Comparison of ENCODE assay signal across 9 cellular contexts in the genomic region with DNA sequence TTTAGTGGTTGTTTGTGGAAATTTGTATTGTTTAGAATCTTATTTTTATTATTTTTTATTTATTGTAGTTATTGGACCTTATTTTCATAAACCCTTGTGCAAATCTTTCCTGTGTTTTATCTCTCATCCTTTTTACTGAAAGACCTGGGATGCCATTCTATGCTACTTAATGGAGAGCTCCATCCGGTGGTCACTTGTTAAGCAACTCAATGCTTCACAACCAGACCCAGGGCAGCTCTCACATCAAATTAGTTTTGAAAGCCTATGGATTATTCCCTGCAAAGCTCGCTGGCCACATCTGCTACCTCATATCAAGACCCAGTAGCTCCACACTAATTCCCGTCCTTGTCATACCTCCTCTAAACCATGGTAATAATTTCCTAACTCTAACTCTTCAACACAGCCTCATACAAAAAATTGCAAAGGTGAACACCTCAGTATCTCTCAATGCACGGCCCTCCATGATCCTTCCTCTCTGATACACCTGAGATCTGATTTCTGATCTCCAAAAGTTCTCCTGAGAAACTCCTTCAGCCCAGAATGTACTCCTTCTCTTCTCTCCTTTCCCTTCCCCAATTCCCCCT.
A peak's percentile ranks its signal among the peaks of the same experiment; 100 is the strongest.
DNase-seq lines count a peak whose midpoint lies in the region; ATAC-seq and TF ChIP-seq lines count a peak whose summit lies in the region.
"Had no signal": no experiment of that assay in that cellular context is flagged by ENCODE, and none has a peak within 500 bp of the region (broad histone marks: within the 10 kb centered on the region; RNA-seq: fewer than 3 reads in every experiment).

No MANE protein-coding gene starts in this region.

- no peaks in the 10 kb centered on the region for H3K36me3 ChIP-seq in Loucy (ENCODE audit: insufficient read depth, low read length)
- no peaks in the 10 kb centered on the region for H3K36me3 ChIP-seq in SJCRH30

- no peak for ATAC-seq in HG02759 (IDR thresholded peaks at IDR 0.05; ENCODE audit: unreplicated experiment)

- peak; percentile 53 for DNase-seq in COR-L47 (lab: John Stamatoyannopoulos, UW)
- peak; percentile 34 to 69 for DNase-seq in SJCRH30
- DNase-seq in iPS-NIHi7 (ENCODE audit: extremely low spot score): peak; percentile 41
- DNase-seq in activated naive CD4-positive, alpha-beta T cell treated with anti-CD3 and anti-CD28 coated beads, Interleukin-2, amount 10 ng/mL, durations not matched to agents 7 days and 5 days: no peak
- DNase-seq in CD14-positive monocyte (ENCODE audit: low spot score): no peak
- DNase-seq in activated CD4-positive, alpha-beta T cell treated with anti-CD3 and anti-CD28 coated beads, Interleukin-2, amount 50 U/mL, for 4 hours: no peak
- DNase-seq: activated naive CD8-positive, alpha-beta T cell treated with anti-CD3 and anti-CD28 coated beads, Interleukin-2, amount 10 ng/mL, durations not matched to agents 7 days and 5 days had no signal

- no peak overlapping the region for H3K4me2 ChIP-seq in Loucy (ENCODE audit: low read depth, low read length, poor library complexity, severe bottlenecking)

- no peaks in the 10 kb centered on the region for H3K27me3 Mint-ChIP-seq in activated naive CD4-positive, alpha-beta T cell treated with anti-CD3 and anti-CD28 coated beads, Interleukin-2, amount 10 ng/mL, durations not matched to agents 7 days and 5 days
- H3K27me3 Mint-ChIP-seq in CD14-positive monocyte (ENCODE audit: low read depth in 3 of 3): no peaks in the 10 kb centered on the region
- H3K27me3 Mint-ChIP-seq: activated naive CD8-positive, alpha-beta T cell treated with anti-CD3 and anti-CD28 coated beads, Interleukin-2, amount 10 ng/mL, durations not matched to agents 7 days and 5 days had no signal

- no peak overlapping the region for H3K9ac ChIP-seq in Loucy (ENCODE audit: low read depth, low read length, poor library complexity, severe bottlenecking)

- no peak overlapping the region for H3K27ac Mint-ChIP-seq in activated naive CD4-positive, alpha-beta T cell treated with anti-CD3 and anti-CD28 coated beads, Interleukin-2, amount 10 ng/mL, durations not matched to agents 7 days and 5 days
- H3K27ac Mint-ChIP-seq in CD14-positive monocyte: no peak overlapping the region
- H3K27ac Mint-ChIP-seq: activated naive CD8-positive, alpha-beta T cell treated with anti-CD3 and anti-CD28 coated beads, Interleukin-2, amount 10 ng/mL, durations not matched to agents 7 days and 5 days had no signal

- H3K27ac ChIP-seq in SJCRH30: no peak overlapping the region

- no peaks in the 10 kb centered on the region for H3K4me1 ChIP-seq in Loucy (ENCODE audit: insufficient read depth, low read length, poor library complexity, severe bottlenecking)
- peaks cover 14% of the 10 kb centered on the region for H3K4me1 ChIP-seq in SJCRH30

- no peaks in the 10 kb centered on the region for H3K9me3 ChIP-seq in Loucy (ENCODE audit: insufficient read depth, low read depth, low read length)
- H3K9me3 ChIP-seq in SJCRH30 (replicated peaks): no peaks in the 10 kb centered on the region

- peak; percentile 38; the same call in 1 of the 2 replicates for TF ChIP-seq CTCF in Loucy (conservative IDR thresholded peaks at IDR 0.05; ENCODE audit: low read length)
- TF ChIP-seq CTCF in CD14-positive monocyte (IDR thresholded peaks at IDR 0.05): no peak

- H2AFZ ChIP-seq in Loucy (ENCODE audit: low read length): no peak overlapping the region

- intact Hi-C loops in CD14-positive monocyte (cut with micrococcal nuclease): no loop called here

- H4K20me1 ChIP-seq in Loucy (ENCODE audit: insufficient read depth, low read length, poor library complexity, severe bottlenecking): no peaks in the 10 kb centered on the region

- H3K4me3 ChIP-seq in Loucy (ENCODE audit: low read length, poor library complexity, severe bottlenecking): no peak overlapping the region
- H3K4me3 ChIP-seq in SJCRH30: no peak overlapping the region

- no peaks in the 10 kb centered on the region for H3K27me3 ChIP-seq in Loucy (ENCODE audit: insufficient read depth, low read length, poor library complexity, severe bottlenecking)
- H3K27me3 ChIP-seq in SJCRH30: no peaks in the 10 kb centered on the region

- H3K9me2 ChIP-seq in Loucy (replicated peaks; ENCODE audit: low read depth, low read length): no peaks in the 10 kb centered on the region

- CTCF ChIA-PET in activated naive CD4-positive, alpha-beta T cell treated with anti-CD3 and anti-CD28 coated beads, Interleukin-2, amount 10 ng/mL, durations not matched to agents 7 days and 5 days (lab: Charles Lee): no interaction called here

- no peaks in the 10 kb centered on the region for H3K4me1 Mint-ChIP-seq in activated naive CD4-positive, alpha-beta T cell treated with anti-CD3 and anti-CD28 coated beads, Interleukin-2, amount 10 ng/mL, durations not matched to agents 7 days and 5 days
- no peaks in the 10 kb centered on the region for H3K4me1 Mint-ChIP-seq in CD14-positive monocyte
- H3K4me1 Mint-ChIP-seq: activated naive CD8-positive, alpha-beta T cell treated with anti-CD3 and anti-CD28 coated beads, Interleukin-2, amount 10 ng/mL, durations not matched to agents 7 days and 5 days had no signal

- no peaks in the 10 kb centered on the region for H3F3A ChIP-seq in Loucy (ENCODE audit: low read depth)

- no peaks in the 10 kb centered on the region for H3K79me2 ChIP-seq in Loucy (ENCODE audit: insufficient read depth, low read length)

- H3K4me3 Mint-ChIP-seq in activated naive CD4-positive, alpha-beta T cell treated with anti-CD3 and anti-CD28 coated beads, Interleukin-2, amount 10 ng/mL, durations not matched to agents 7 days and 5 days: no peak overlapping the region
- no peak overlapping the region for H3K4me3 Mint-ChIP-seq in CD14-positive monocyte
- H3K4me3 Mint-ChIP-seq: activated naive CD8-positive, alpha-beta T cell treated with anti-CD3 and anti-CD28 coated beads, Interleukin-2, amount 10 ng/mL, durations not matched to agents 7 days and 5 days had no signal

- H3K9me3 Mint-ChIP-seq in activated naive CD4-positive, alpha-beta T cell treated with anti-CD3 and anti-CD28 coated beads, Interleukin-2, amount 10 ng/mL, durations not matched to agents 7 days and 5 days: peaks cover 1% of the 10 kb centered on the region
- H3K9me3 Mint-ChIP-seq in CD14-positive monocyte: peaks cover 0 to 2% (median 0%) of the 10 kb centered on the region in 7 donors
- H3K9me3 Mint-ChIP-seq: activated naive CD8-positive, alpha-beta T cell treated with anti-CD3 and anti-CD28 coated beads, Interleukin-2, amount 10 ng/mL, durations not matched to agents 7 days and 5 days had no signal

- H3K36me3 Mint-ChIP-seq in activated naive CD4-positive, alpha-beta T cell treated with anti-CD3 and anti-CD28 coated beads, Interleukin-2, amount 10 ng/mL, durations not matched to agents 7 days and 5 days: no peaks in the 10 kb centered on the region
- H3K36me3 Mint-ChIP-seq in CD14-positive monocyte: no peaks in the 10 kb centered on the region
- H3K36me3 Mint-ChIP-seq: activated naive CD8-positive, alpha-beta T cell treated with anti-CD3 and anti-CD28 coated beads, Interleukin-2, amount 10 ng/mL, durations not matched to agents 7 days and 5 days had no signal

Comparison
In these comparisons a context has a peak if more than half of its experiments do, and no peak if none do; other contexts are left out.
1. DNase-seq: peak in COR-L47 (single experiment), SJCRH30 (2 of 2) and iPS-NIHi7 (single experiment); none in activated naive CD4-positive, alpha-beta T cell treated with anti-CD3 and anti-CD28 coated beads, Interleukin-2, amount 10 ng/mL, durations not matched to agents 7 days and 5 days (single experiment), CD14-positive monocyte (single experiment) and activated CD4-positive, alpha-beta T cell treated with anti-CD3 and anti-CD28 coated beads, Interleukin-2, amount 50 U/mL, for 4 hours (0 of 2).